11 cellular contexts compared by ENCODE assay signal in genomic region chr10:82742478-82742877, GRCh38.
DNase-seq lines count a peak whose midpoint lies in the region; TF ChIP-seq lines count a peak whose summit lies in the region.
"Had no signal": no experiment of that assay in that cellular context is flagged by ENCODE, and none has a peak within 500 bp of the region (broad histone marks: within the 10 kb centered on the region; RNA-seq: fewer than 3 reads in every experiment).

No MANE protein-coding gene starts in this region.

- in situ Hi-C loops in GM23248 (cut with MboI) = no loop called here

- no peak overlapping the region for H2AFZ ChIP-seq in GM23248

- no peak overlapping the region for H3K9ac ChIP-seq in GM23248

- no peak overlapping the region for H3K4me2 ChIP-seq in GM23248 (ENCODE audit: unreplicated experiment)

- H3K79me2 ChIP-seq in GM23248 (ENCODE audit: insufficient read depth) = no peaks in the 10 kb centered on the region

- TF ChIP-seq CTCF in RWPE1 (conservative IDR thresholded peaks at IDR 0.05; ENCODE audit: low read depth) (no peak), epithelial cell of esophagus (IDR thresholded peaks at IDR 0.05; ENCODE audit: insufficient read depth, low read depth, low read length, missing control alignments) (no peak), ascending aorta (IDR thresholded peaks at IDR 0.05) (no peak)

- H3K27ac ChIP-seq in GM23248 (no peak overlapping the region), RWPE1 (no peak overlapping the region), ascending aorta (no peak overlapping the region)
- H3K27ac ChIP-seq: colonic mucosa had no signal

- no peaks in the 10 kb centered on the region for H3K9me3 ChIP-seq in GM23248 (ENCODE audit: low read depth)
- no peaks in the 10 kb centered on the region for H3K9me3 ChIP-seq in ascending aorta
- H3K9me3 ChIP-seq: colonic mucosa had no signal

- H3K4me3 ChIP-seq in GM23248 = no peak overlapping the region
- H3K4me3 ChIP-seq in epithelial cell of esophagus (ENCODE audit: low read length) = no peak overlapping the region
- H3K4me3 ChIP-seq in ascending aorta = no peak overlapping the region
- H3K4me3 ChIP-seq: colonic mucosa had no signal

- CTCF ChIA-PET in RWPE1 (lab: Yijun Ruan, JAX) = no interaction called here

- H3K36me3 ChIP-seq in GM23248 (ENCODE audit: low read depth) (no peaks in the 10 kb centered on the region), ascending aorta (no peaks in the 10 kb centered on the region)
- H3K36me3 ChIP-seq: colonic mucosa had no signal

- 62 to 68% methylated on average over 4 of the region's 4 CpGs for WGBS in GM23248 (ENCODE audit: low coverage in 1 of 2, low lambda C conversion rate in 2 of 2, missing lambda C conversion rate in 2 of 2), 2 experiments

- H3F3A ChIP-seq in GM23248 (ENCODE audit: insufficient read depth) = no peaks in the 10 kb centered on the region

- H3K9me2 ChIP-seq in GM23248 (ENCODE audit: insufficient read depth) = no peaks in the 10 kb centered on the region

- H3K4me1 ChIP-seq in GM23248 (ENCODE audit: insufficient read depth) (no peaks in the 10 kb centered on the region), ascending aorta (no peaks in the 10 kb centered on the region)
- H3K4me1 ChIP-seq: colonic mucosa had no signal

- H4K20me1 ChIP-seq in GM23248 (ENCODE audit: insufficient read depth) = no peaks in the 10 kb centered on the region

- H3K27me3 ChIP-seq in GM23248 (replicated peaks; ENCODE audit: insufficient read depth) (no peaks in the 10 kb centered on the region), ascending aorta (no peaks in the 10 kb centered on the region)
- H3K27me3 ChIP-seq: colonic mucosa had no signal

- DNase-seq in GM23248 = peak; percentile 48
- peak; percentile 4 for DNase-seq in RWPE1 (ENCODE audit: low spot score)
- DNase-seq in epithelial cell of esophagus (ENCODE audit: low read depth) = peak; percentile 29
- DNase-seq in non-pigmented ciliary epithelial cell (ENCODE audit: low read depth) = peak; percentile 44
- DNase-seq in GOT3 (lab: John Stamatoyannopoulos, UW) = no peak
- no peak for DNase-seq in ascending aorta (ENCODE audit: low spot score in 2 of 2)
- DNase-seq in NCI-H2029 (lab: John Stamatoyannopoulos, UW) = no peak
- DNase-seq in Ammon's horn (ENCODE audit: low spot score) = no peak
- DNase-seq: colonic mucosa, naive B cell, NCI-H187 had no signal

- intact Hi-C loops in ascending aorta (cut with DNase I) = no loop called here

- POLR2A ChIA-PET in RWPE1 (lab: Yijun Ruan, JAX; ENCODE audit: low non-redundant PET) = no interaction called here

Comparison
In these comparisons a context has a peak if more than half of its experiments do, and no peak if none do; other contexts are left out.
1. DNase-seq: peak in GM23248 (single experiment), RWPE1 (single experiment), epithelial cell of esophagus (single experiment) and non-pigmented ciliary epithelial cell (single experiment); none in GOT3 (single experiment), ascending aorta (0 of 2), NCI-H2029 (single experiment) and Ammon's horn (single experiment).